Comparison of ENCODE assay signal across 8 cellular contexts in the genomic region with DNA sequence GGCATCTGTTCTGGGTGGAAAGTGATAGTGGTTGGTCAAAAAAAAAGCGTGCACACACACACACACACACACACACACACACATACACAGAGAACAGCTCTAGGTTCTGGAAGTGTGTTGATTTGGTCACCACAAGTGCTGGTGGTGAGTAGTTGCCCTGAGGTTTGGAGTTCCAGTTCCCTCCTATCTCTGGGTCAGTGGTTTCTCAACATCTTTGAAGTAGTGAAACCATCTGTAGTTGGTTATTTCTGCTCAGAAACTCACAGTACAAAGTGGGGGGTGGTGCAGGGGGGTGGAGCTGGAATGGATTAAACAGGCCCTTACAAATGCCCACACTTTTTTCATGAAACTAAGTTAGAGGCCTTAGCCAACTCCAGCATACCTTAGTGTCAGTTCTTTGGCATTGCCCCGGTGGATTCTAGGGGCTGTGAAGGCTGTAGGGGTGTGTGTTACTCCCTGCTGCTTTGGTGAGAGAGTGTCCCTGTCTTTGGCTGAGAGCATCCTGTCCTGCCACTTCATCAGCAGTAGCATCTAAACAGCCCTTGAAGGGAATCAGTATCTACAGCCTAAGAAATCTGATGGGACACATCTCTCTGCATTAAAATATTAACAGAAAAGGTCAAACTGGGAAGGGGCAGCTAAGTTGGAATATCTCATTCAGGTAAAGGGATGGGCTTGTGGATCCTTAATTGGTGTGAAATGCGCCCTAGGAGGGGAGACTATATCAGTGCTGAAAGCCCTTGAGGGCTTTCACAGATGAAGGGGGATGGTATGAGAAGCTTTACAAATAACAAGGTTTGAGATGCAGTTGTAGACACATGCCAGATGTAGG. TPM values are rescaled to one million over a fixed set of nuclear protein-coding genes. Genes with fewer than 3 reads are reported as not detected.
DNase-seq lines count a peak whose midpoint lies in the region; ATAC-seq and TF ChIP-seq lines count a peak whose summit lies in the region.

No MANE protein-coding gene starts in this region.

- peak overlapping the region; percentile 92 for H3K27ac Mint-ChIP-seq in T-helper 2 cell treated with Interferon-gamma antibody and Interleukin-4, amounts not matched to agents 5 μg/mL and 100 μg/mL, for 36 hours

- H3K9me3 Mint-ChIP-seq in T-helper 2 cell treated with Interferon-gamma antibody and Interleukin-4, amounts not matched to agents 5 μg/mL and 100 μg/mL, for 36 hours: peaks cover 8% of the 10 kb centered on the region

- no peaks in the 10 kb centered on the region for H3K27me3 Mint-ChIP-seq in T-helper 2 cell treated with Interferon-gamma antibody and Interleukin-4, amounts not matched to agents 5 μg/mL and 100 μg/mL, for 36 hours (ENCODE audit: low read depth)

- TF ChIP-seq CTCF in vagina (IDR thresholded peaks at IDR 0.05): no peak

- ATAC-seq in GM19025 (IDR thresholded peaks at IDR 0.05; ENCODE audit: low read depth, unreplicated experiment) (peak; percentile 40), HG03095 (IDR thresholded peaks at IDR 0.05; ENCODE audit: unreplicated experiment) (peak; percentile 24)

- CTCF ChIA-PET in HEK293T (lab: Yijun Ruan, JAX): no interaction called here

- POLR2A ChIA-PET in HEK293T (lab: Yijun Ruan, JAX): no interaction called here

- peak overlapping the region; percentile 74 for H3K4me3 Mint-ChIP-seq in T-helper 2 cell treated with Interferon-gamma antibody and Interleukin-4, amounts not matched to agents 5 μg/mL and 100 μg/mL, for 36 hours

- peak; percentile 66 for DNase-seq in Ammon's horn (ENCODE audit: low spot score)
- peak; percentile 72 for DNase-seq in T-helper 2 cell treated with Interferon-gamma antibody and Interleukin-4, amounts not matched to agents 5 μg/mL and 100 μg/mL, for 36 hours (ENCODE audit: low spot score)
- DNase-seq in glomerular visceral epithelial cell (ENCODE audit: extremely low spot score): peak; percentile 84
- DNase-seq in vagina (ENCODE audit: extremely low spot score in 2 of 2): no peak
- DNase-seq in HEK293T (ENCODE audit: extremely low spot score): no peak
- no peak for DNase-seq in iPS-NIHi7 (ENCODE audit: extremely low spot score)

- peak overlapping the region; percentile 5 for H3K27ac ChIP-seq in vagina

- H3K4me1 Mint-ChIP-seq in T-helper 2 cell treated with Interferon-gamma antibody and Interleukin-4, amounts not matched to agents 5 μg/mL and 100 μg/mL, for 36 hours (ENCODE audit: low read depth): peaks cover 93% of the 10 kb centered on the region

- H3K9me3 ChIP-seq in vagina: no peaks in the 10 kb centered on the region

- peaks cover 97% of the 10 kb centered on the region for H3K4me1 ChIP-seq in vagina

- H3K27me3 ChIP-seq in vagina: no peaks in the 10 kb centered on the region

- peaks cover 63% of the 10 kb centered on the region for H3K36me3 Mint-ChIP-seq in T-helper 2 cell treated with Interferon-gamma antibody and Interleukin-4, amounts not matched to agents 5 μg/mL and 100 μg/mL, for 36 hours (ENCODE audit: low read depth)

- TF ChIP-seq POLR2A in vagina (IDR thresholded peaks at IDR 0.05): no peak

- H3K4me3 ChIP-seq in vagina: no peak overlapping the region

- H3K36me3 ChIP-seq in vagina: no peaks in the 10 kb centered on the region

- intact Hi-C loops in vagina (cut with DNase I): no loop called here

TF ChIP-seq in HEK293T, 16 proteins besides CTCF, POLR2A, EP300 and RAD21:
- TF ChIP-seq, protein P1, sequence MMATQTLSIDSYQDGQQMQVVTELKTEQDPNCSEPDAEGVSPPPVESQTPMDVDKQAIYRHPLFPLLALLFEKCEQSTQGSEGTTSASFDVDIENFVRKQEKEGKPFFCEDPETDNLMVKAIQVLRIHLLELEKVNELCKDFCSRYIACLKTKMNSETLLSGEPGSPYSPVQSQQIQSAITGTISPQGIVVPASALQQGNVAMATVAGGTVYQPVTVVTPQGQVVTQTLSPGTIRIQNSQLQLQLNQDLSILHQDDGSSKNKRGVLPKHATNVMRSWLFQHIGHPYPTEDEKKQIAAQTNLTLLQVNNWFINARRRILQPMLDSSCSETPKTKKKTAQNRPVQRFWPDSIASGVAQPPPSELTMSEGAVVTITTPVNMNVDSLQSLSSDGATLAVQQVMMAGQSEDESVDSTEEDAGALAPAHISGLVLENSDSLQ (IDR thresholded peaks at IDR 0.05): no peak
- TF ChIP-seq TARDBP (IDR thresholded peaks at IDR 0.05) (no peak), NFRKB (IDR thresholded peaks at IDR 0.05) (no peak), SP1 (IDR thresholded peaks at IDR 0.05) (no peak), FOXK2 (IDR thresholded peaks at IDR 0.05) (no peak), L3MBTL2 (conservative IDR thresholded peaks at IDR 0.05) (no peak), BHLHE40 (IDR thresholded peaks at IDR 0.05; ENCODE audit: borderline replicate concordance) (no peak), SUZ12 (IDR thresholded peaks at IDR 0.05) (no peak)
TF ChIP-seq in HEK293T: peak in this region for 0.

RNA-seq across cellular contexts. Expression of a gene that starts 20.6 kb away (rescaled TPM):
- total RNA-seq in vagina: 53.5 TPM

Comparison
In these comparisons a context has a peak if more than half of its experiments do, and no peak if none do; other contexts are left out.
1. DNase-seq: peak in Ammon's horn (single experiment), T-helper 2 cell treated with Interferon-gamma antibody and Interleukin-4, amounts not matched to agents 5 μg/mL and 100 μg/mL, for 36 hours (single experiment) and glomerular visceral epithelial cell (single experiment); none in vagina (0 of 2), HEK293T (single experiment) and iPS-NIHi7 (single experiment).